ENCODE assay signal across 32 cellular contexts in the genomic region with DNA sequence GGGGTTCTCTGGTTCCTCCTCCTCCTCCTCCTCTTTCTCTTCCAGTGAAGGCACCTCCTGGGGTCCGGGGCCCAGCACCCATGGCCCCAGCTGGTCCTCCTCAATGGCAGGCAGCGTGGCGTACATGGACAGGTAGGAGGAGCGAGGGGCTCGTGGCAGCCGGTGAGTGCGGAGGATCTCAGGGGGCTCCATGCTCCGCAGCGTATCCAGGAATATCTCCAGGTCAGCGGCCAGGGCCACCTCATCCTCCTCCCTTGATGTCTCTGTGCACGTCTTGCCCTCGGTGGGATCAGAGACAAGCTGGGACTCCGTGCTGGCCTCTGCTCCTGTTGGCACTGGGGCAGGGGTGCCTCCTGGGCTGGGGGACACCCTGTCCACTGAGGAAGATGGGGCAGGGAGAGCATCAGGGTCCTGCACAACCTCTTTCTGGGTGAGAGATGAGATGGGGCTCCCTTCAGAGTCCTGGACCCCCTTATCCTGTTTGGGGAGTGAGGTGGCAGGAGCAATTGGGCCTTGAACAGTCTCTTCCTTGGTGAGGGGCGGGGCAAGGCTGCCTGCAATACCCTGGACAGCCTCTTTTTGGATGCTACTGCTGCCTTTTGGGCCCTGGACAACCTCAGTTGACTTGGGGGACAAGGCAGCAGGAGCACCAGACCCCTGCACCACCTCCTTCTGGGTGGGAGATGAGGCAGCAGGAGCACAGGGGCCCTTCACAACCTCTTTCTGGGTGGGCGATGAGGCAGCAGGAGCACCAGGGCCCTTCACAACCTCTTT. TPM values are rescaled to one million over a fixed set of nuclear protein-coding genes. Genes with fewer than 3 reads are reported as not detected.
"Had no signal": no experiment of that assay in that cellular context is flagged by ENCODE, and none has a peak within 500 bp of the region (broad histone marks: within the 10 kb centered on the region; RNA-seq: fewer than 3 reads in every experiment).

No MANE protein-coding gene starts in this region.

- H2AFZ ChIP-seq: neural progenitor cell had no signal

- H3K27me3 ChIP-seq: adrenal gland, cardiac muscle cell, colonic mucosa, esophagus squamous epithelium, neural progenitor cell, tibial nerve had no signal

- H3K9me3 ChIP-seq: adrenal gland, colonic mucosa, esophagus squamous epithelium, left lung, lower lobe of right lung, tibial nerve had no signal

- DNase-seq: activated CD4-positive, alpha-beta T cell treated with anti-CD3 and anti-CD28 coated beads for 4 hours; activated CD4-positive, alpha-beta T cell treated with anti-CD3 and anti-CD28 coated beads, Interleukin-2, amount 50 U/mL, for 4 hours; activated naive CD4-positive, alpha-beta T cell; activated T-cell treated with anti-CD3 and anti-CD28 coated beads for 4 hours; activated T-cell treated with anti-CD3 and anti-CD28 coated beads, Interleukin-2, amount 50 U/mL, for 72 hours; adrenal gland; aorta; cerebellar nuclear complex; colonic mucosa; effector CD8-positive, alpha-beta T cell; esophagus squamous epithelium; foreskin melanocyte; left lung; lower lobe of right lung; mesendoderm; natural killer cell; posterior cingulate gyrus; right cardiac atrium; stimulated activated CD4-positive, alpha-beta T cell treated with anti-CD3 and anti-CD28 coated beads, Interleukin-2, amount 100 ng/mL, for 48 hours; stimulated activated naive CD4-positive, alpha-beta T cell treated with Interleukin-2 at 50 U/mL for 16 hours; T-helper 9 cell had no signal

- H3K27ac ChIP-seq: adrenal gland, cardiac muscle cell, colonic mucosa, epithelial cell of prostate, esophagus squamous epithelium, left lung, lower lobe of right lung, neural progenitor cell, tibial nerve, VCaP had no signal

- ATAC-seq: activated naive CD4-positive, alpha-beta T cell treated with anti-CD3 and anti-CD28 coated beads, Interleukin-2, amount 50 U/mL, for 72 hours; activated T-cell treated with anti-CD3 and anti-CD28 coated beads, Interleukin-2, amount 50 U/mL, for 72 hours; left lung; natural killer cell; right cardiac atrium had no signal

- H3K4me3 ChIP-seq: adrenal gland, cardiac muscle cell, colonic mucosa, esophagus squamous epithelium, left lung, lower lobe of right lung, neural progenitor cell, tibial nerve had no signal

- H3K4me2 ChIP-seq: neural progenitor cell had no signal

- H3K4me1 ChIP-seq: adrenal gland, colonic mucosa, left lung, lower lobe of right lung, neural progenitor cell, tibial nerve had no signal

- H3K36me3 ChIP-seq: adrenal gland, cardiac muscle cell, colonic mucosa, left lung, lower lobe of right lung, neural progenitor cell, tibial nerve had no signal

RNA-seq across cellular contexts. Expression of gene CRYBG2, which starts 9.6 kb away (rescaled TPM):
- total RNA-seq: adrenal gland, glomerular endothelial cell, omental fat pad, right cardiac atrium, skeletal muscle tissue had no signal

RNA-seq across cellular contexts. Expression of gene CD52, which starts 26.6 kb away (rescaled TPM):
- total RNA-seq: cardiac muscle cell, dermis microvascular lymphatic vessel endothelial cell, glomerular endothelial cell, skeletal muscle tissue, temporal lobe had no signal

RNA-seq across cellular contexts. Expression of gene ZNF683, which starts 28.2 kb away (rescaled TPM):
- total RNA-seq: activated naive CD4-positive, alpha-beta T cell treated with anti-CD3 and anti-CD28 coated beads, Interleukin-2, amount 50 U/mL, for 72 hours; cardiac muscle cell; dermis microvascular lymphatic vessel endothelial cell; glomerular endothelial cell; omental fat pad; skeletal muscle tissue; temporal lobe; tibial nerve had no signal
